ENCODE assay signal across 19 cellular contexts in genomic region chr1:201681375-201681774, GRCh38.
"Had no signal": no experiment of that assay in that cellular context is flagged by ENCODE, and none has a peak within 500 bp of the region (broad histone marks: within the 10 kb centered on the region; RNA-seq: fewer than 3 reads in every experiment).

No MANE protein-coding gene starts in this region.

- H3K4me3 ChIP-seq: mucosa of descending colon, pancreas, skin epidermis, vagina had no signal

- ATAC-seq: effector memory CD8-positive, alpha-beta T cell; mucosa of descending colon; pancreas; T-cell had no signal

- H3K9me3 ChIP-seq: mucosa of descending colon, pancreas, vagina had no signal

- H3K27me3 ChIP-seq: pancreas, vagina had no signal

- H3K27ac ChIP-seq: pancreas, vagina had no signal

- H3K9me3 Mint-ChIP-seq: activated B cell treated with CpG ODN at 0.5 μM for 24 hours; activated CD4-positive, alpha-beta memory T cell treated with anti-CD3 and anti-CD28 coated beads for 36 hours; immature natural killer cell; stimulated activated naive CD8-positive, alpha-beta T cell treated with anti-CD3 and anti-CD28 coated beads, Interleukin-15, Interleukin-2, amounts not matched to agents 100 ng/mL and 50 ng/mL, for 24 hours had no signal

- H3K36me3 ChIP-seq: pancreas, vagina had no signal

- H3K36me3 Mint-ChIP-seq: activated CD4-positive, alpha-beta memory T cell treated with anti-CD3 and anti-CD28 coated beads for 36 hours; activated naive CD8-positive, alpha-beta T cell; immature natural killer cell; naive B cell had no signal

- H3K4me1 Mint-ChIP-seq: activated B cell treated with CpG ODN at 0.5 μM for 24 hours, immature natural killer cell, naive B cell, T-cell had no signal

- H3K4me3 Mint-ChIP-seq: activated B cell treated with CpG ODN at 0.5 μM for 24 hours; activated CD4-positive, alpha-beta memory T cell treated with anti-CD3 and anti-CD28 coated beads for 36 hours; activated naive CD8-positive, alpha-beta T cell; activated T-helper 1 cell treated with anti-CD3 and anti-CD28 coated beads, Interleukin-12 subunit alpha, Interleukin-12 subunit beta, Interleukin-2, Interleukin-4 antibody, amounts not matched to agents 30 ng/mL and 10 ng/mL and 1 ng/mL, durations not matched to agents 14 hours and 24 hours and 36 hours; effector memory CD8-positive, alpha-beta T cell; immature natural killer cell; stimulated activated naive CD8-positive, alpha-beta T cell treated with anti-CD3 and anti-CD28 coated beads, Interleukin-15, Interleukin-2, amounts not matched to agents 100 ng/mL and 50 ng/mL, for 24 hours; T-cell had no signal

- DNase-seq: activated B cell treated with CpG ODN at 0.5 μM for 24 hours; activated CD4-positive, alpha-beta memory T cell treated with anti-CD3 and anti-CD28 coated beads for 36 hours; activated CD4-positive, alpha-beta T cell treated with anti-CD3 and anti-CD28 coated beads for 4 hours; activated T-cell treated with anti-CD3 and anti-CD28 coated beads for 4 hours; caudate nucleus; effector memory CD8-positive, alpha-beta T cell; immature natural killer cell; kidney glomerular epithelial cell; mesenchymal stem cell; mucosa of descending colon; naive B cell; pancreas; T-cell; trophoblast cell had no signal

- H3K27me3 Mint-ChIP-seq: stimulated activated naive CD8-positive, alpha-beta T cell treated with anti-CD3 and anti-CD28 coated beads, Interleukin-15, Interleukin-2, amounts not matched to agents 100 ng/mL and 50 ng/mL, for 24 hours had no signal

- H3K27ac Mint-ChIP-seq: activated B cell treated with CpG ODN at 0.5 μM for 24 hours; activated CD4-positive, alpha-beta memory T cell treated with anti-CD3 and anti-CD28 coated beads for 36 hours; activated naive CD8-positive, alpha-beta T cell; activated T-helper 1 cell treated with anti-CD3 and anti-CD28 coated beads, Interleukin-12 subunit alpha, Interleukin-12 subunit beta, Interleukin-2, Interleukin-4 antibody, amounts not matched to agents 30 ng/mL and 10 ng/mL and 1 ng/mL, durations not matched to agents 14 hours and 24 hours and 36 hours; effector memory CD8-positive, alpha-beta T cell; immature natural killer cell; stimulated activated naive CD8-positive, alpha-beta T cell treated with anti-CD3 and anti-CD28 coated beads, Interleukin-15, Interleukin-2, amounts not matched to agents 100 ng/mL and 50 ng/mL, for 24 hours; T-cell had no signal
